Comparison of ENCODE assay signal across 1 cellular context in genomic region chr4:39415678-39416283, GRCh38.
TF ChIP-seq lines count a peak whose summit lies in the region.

No MANE protein-coding gene starts in this region.

TF ChIP-seq in HepG2, 621 proteins besides CTCF, POLR2A, EP300 and RAD21 (continued from another document and continues in another):
- TF ChIP-seq ARID5B (CRISPR knock-in tag; IDR thresholded peaks at IDR 0.05) = peak; percentile 81
- peak; percentile 46; the same call in 1 of the 2 replicates for TF ChIP-seq NCOR1 (IDR thresholded peaks at IDR 0.05; ENCODE audit: borderline replicate concordance, low read length)
- TF ChIP-seq SAP130 (CRISPR knock-in tag; IDR thresholded peaks at IDR 0.05; ENCODE audit: low read depth) = peak; percentile 55
- TF ChIP-seq ASH2L (IDR thresholded peaks at IDR 0.05; ENCODE audit: insufficient read length, low read depth, low read length) = peak; percentile 49
- TF ChIP-seq TCF12 (IDR thresholded peaks at IDR 0.05) = no peak
- no peak for TF ChIP-seq TCF12 (CRISPR knock-in tag; IDR thresholded peaks at IDR 0.05)
- no peak for TF ChIP-seq ZNF773 (CRISPR knock-in tag; IDR thresholded peaks at IDR 0.05; ENCODE audit: borderline replicate concordance)
- TF ChIP-seq HNF4A (CRISPR knock-in tag; IDR thresholded peaks at IDR 0.05) = peak; percentile 58
- TF ChIP-seq HMG20A (CRISPR knock-in tag; IDR thresholded peaks at IDR 0.05; ENCODE audit: borderline replicate concordance) = peak; percentile 71; the same call in 1 of the 2 replicates
- 0 out of 2 replicates have a peak, but pooled peaks have one; percentile 44 for TF ChIP-seq TARDBP (CRISPR knock-in tag; IDR thresholded peaks at IDR 0.05)
- no peak for TF ChIP-seq ZNF713 (CRISPR knock-in tag; IDR thresholded peaks at IDR 0.05)
- peak; percentile 28; the same call in 1 of the 2 replicates for TF ChIP-seq CREM (IDR thresholded peaks at IDR 0.05)
- TF ChIP-seq CREM (CRISPR knock-in tag; IDR thresholded peaks at IDR 0.05) = no peak
- no peak for TF ChIP-seq MBNL3 (CRISPR knock-in tag; conservative IDR thresholded peaks at IDR 0.05)
- no peak for TF ChIP-seq CREB1 (IDR thresholded peaks at IDR 0.05)
- TF ChIP-seq CREB1 (CRISPR knock-in tag; IDR thresholded peaks at IDR 0.05) = peak; percentile 42; the same call in 1 of the 2 replicates
- no peak for TF ChIP-seq TP53 (CRISPR knock-in tag; conservative IDR thresholded peaks at IDR 0.05)
- TF ChIP-seq SALL1 (CRISPR knock-in tag; IDR thresholded peaks at IDR 0.05) = peak; percentile 24; the same call in 1 of the 2 replicates
- TF ChIP-seq CEBPB (IDR thresholded peaks at IDR 0.05; ENCODE audit: borderline replicate concordance, low read depth, low read length) = peak; percentile 95
- peak in 1 of 2 experiments; percentile 81; a peak in 2 of 4 replicates for TF ChIP-seq ATF4 (CRISPR knock-in tag; IDR thresholded peaks at IDR 0.05)
- TF ChIP-seq SOX13 (IDR thresholded peaks at IDR 0.05) = no peak
- peak in 1 of 2 experiments; percentile 61; a peak in 1 of 4 replicates for TF ChIP-seq SOX13 (CRISPR knock-in tag; conservative IDR thresholded peaks at IDR 0.05 in 1 of 2, IDR thresholded peaks at IDR 0.05 in 1 of 2)
- TF ChIP-seq HDAC2 (CRISPR knock-in tag; IDR thresholded peaks at IDR 0.05) = peak; percentile 32; the same call in 1 of the 2 replicates
- TF ChIP-seq GABPA (IDR thresholded peaks at IDR 0.05; ENCODE audit: low read depth, low read length) = no peak
- 0 out of 2 replicates have a peak, but pooled peaks have one; percentile 12 for TF ChIP-seq GABPA (CRISPR knock-in tag; IDR thresholded peaks at IDR 0.05; ENCODE audit: low read depth)
- 0 out of 2 replicates have a peak, but pooled peaks have one; percentile 39 for TF ChIP-seq SIX1 (CRISPR knock-in tag; IDR thresholded peaks at IDR 0.05; ENCODE audit: borderline replicate concordance)
- peak; percentile 52 for TF ChIP-seq MED1 (CRISPR knock-in tag; IDR thresholded peaks at IDR 0.05)
- no peak for TF ChIP-seq ZNF670 (CRISPR knock-in tag; IDR thresholded peaks at IDR 0.05; ENCODE audit: borderline replicate concordance)
- TF ChIP-seq GATAD2A (CRISPR knock-in tag; IDR thresholded peaks at IDR 0.05) = peak; percentile 91
- peak; percentile 84 for TF ChIP-seq RXRB (CRISPR knock-in tag; IDR thresholded peaks at IDR 0.05; ENCODE audit: borderline replicate concordance)
- peak; percentile 43 for TF ChIP-seq THAP11 (CRISPR knock-in tag; IDR thresholded peaks at IDR 0.05)
- TF ChIP-seq RARA (CRISPR knock-in tag; IDR thresholded peaks at IDR 0.05) = peak; percentile 69
- peak; percentile 33; the same call in 1 of the 2 replicates for TF ChIP-seq NR2F2 (IDR thresholded peaks at IDR 0.05; ENCODE audit: borderline replicate concordance, low read depth)
- TF ChIP-seq MAZ (IDR thresholded peaks at IDR 0.05; ENCODE audit: borderline replicate concordance, low read depth, low read length) = no peak
- no peak for TF ChIP-seq MAZ (CRISPR knock-in tag; IDR thresholded peaks at IDR 0.05; ENCODE audit: low read depth)
- peak; percentile 37; the same call in 1 of the 2 replicates for TF ChIP-seq ZGPAT (CRISPR knock-in tag; IDR thresholded peaks at IDR 0.05)
- 0 out of 2 replicates have a peak, but pooled peaks have one; percentile 32 for TF ChIP-seq ISL2 (CRISPR knock-in tag; IDR thresholded peaks at IDR 0.05)
- TF ChIP-seq ZNF362 (CRISPR knock-in tag; IDR thresholded peaks at IDR 0.05; ENCODE audit: borderline replicate concordance) = peak; percentile 65
- no peak for TF ChIP-seq ZNF33B (CRISPR knock-in tag; IDR thresholded peaks at IDR 0.05)
- TF ChIP-seq ZBTB25 (CRISPR knock-in tag; IDR thresholded peaks at IDR 0.05) = peak; percentile 42; the same call in 1 of the 2 replicates
- TF ChIP-seq NR2F1 (CRISPR knock-in tag; IDR thresholded peaks at IDR 0.05) = peak in 1 of 2 experiments; percentile 54; a peak in 1 of 4 replicates
- no peak for TF ChIP-seq ZBTB10 (CRISPR knock-in tag; IDR thresholded peaks at IDR 0.05; ENCODE audit: borderline replicate concordance)
- no peak for TF ChIP-seq ESRRA (CRISPR knock-in tag; IDR thresholded peaks at IDR 0.05; ENCODE audit: low read depth)
- TF ChIP-seq GRHL1 (CRISPR knock-in tag; conservative IDR thresholded peaks at IDR 0.05) = no peak
- no peak for TF ChIP-seq MXD4 (CRISPR knock-in tag; IDR thresholded peaks at IDR 0.05)
- peak; percentile 84; the same call in 1 of the 2 replicates for TF ChIP-seq ZNF646 (CRISPR knock-in tag; IDR thresholded peaks at IDR 0.05)
